ENCODE assay signal across 1 cellular context in the genomic region with DNA sequence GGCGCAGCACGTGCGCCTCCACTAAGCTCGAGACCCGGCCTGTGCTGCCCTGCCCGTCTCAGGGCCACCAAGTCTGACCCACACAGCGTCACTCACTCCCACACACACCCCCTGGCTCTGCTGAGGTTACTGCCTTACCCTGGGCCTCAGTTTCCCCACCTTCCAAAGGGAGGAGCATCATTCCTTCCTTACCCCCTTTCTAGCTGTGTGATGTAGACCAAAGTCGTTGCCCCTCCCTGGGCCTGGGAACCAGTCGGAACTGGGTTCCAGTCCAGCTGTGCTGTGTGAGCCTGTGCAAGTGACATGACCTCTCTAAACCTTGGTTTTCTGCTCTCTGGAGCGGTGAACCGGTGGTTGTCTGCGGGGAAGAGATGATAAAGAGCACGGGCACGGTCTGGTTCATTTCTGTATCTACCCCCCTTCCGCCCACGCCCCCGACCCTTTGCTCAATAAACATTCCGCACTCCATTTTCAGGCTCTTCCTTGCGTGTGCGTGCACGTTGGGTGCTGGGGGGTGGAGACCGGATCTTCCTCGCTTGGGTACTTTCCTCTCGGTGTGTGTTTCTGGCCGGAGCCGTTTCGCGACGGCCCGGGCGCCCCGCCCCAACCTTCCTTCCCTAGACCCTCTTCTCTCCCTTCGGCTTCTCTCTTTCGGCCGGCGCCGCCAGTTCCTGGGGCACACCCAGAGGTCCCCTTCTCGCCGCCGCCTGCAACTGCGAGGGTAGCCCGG.
TF ChIP-seq lines count a peak whose summit lies in the region.

Gene ZNF581, plus strand, starts transcription at position 647 of the 730 bp plus-strand sequence. CDS start 923 bp downstream, outside the sequence.

TF ChIP-seq in HepG2, 621 proteins besides CTCF, POLR2A, EP300 and RAD21 (continued from another document and continues in another):
- TF ChIP-seq KIAA2018 (CRISPR knock-in tag; IDR thresholded peaks at IDR 0.05; ENCODE audit: borderline replicate concordance): no peak
- no peak for TF ChIP-seq ZNF225 (CRISPR knock-in tag; IDR thresholded peaks at IDR 0.05)
- TF ChIP-seq, protein P1, sequence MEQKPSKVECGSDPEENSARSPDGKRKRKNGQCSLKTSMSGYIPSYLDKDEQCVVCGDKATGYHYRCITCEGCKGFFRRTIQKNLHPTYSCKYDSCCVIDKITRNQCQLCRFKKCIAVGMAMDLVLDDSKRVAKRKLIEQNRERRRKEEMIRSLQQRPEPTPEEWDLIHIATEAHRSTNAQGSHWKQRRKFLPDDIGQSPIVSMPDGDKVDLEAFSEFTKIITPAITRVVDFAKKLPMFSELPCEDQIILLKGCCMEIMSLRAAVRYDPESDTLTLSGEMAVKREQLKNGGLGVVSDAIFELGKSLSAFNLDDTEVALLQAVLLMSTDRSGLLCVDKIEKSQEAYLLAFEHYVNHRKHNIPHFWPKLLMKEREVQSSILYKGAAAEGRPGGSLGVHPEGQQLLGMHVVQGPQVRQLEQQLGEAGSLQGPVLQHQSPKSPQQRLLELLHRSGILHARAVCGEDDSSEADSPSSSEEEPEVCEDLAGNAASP (CRISPR knock-in tag; IDR thresholded peaks at IDR 0.05; ENCODE audit: borderline replicate concordance): no peak; the same call in 1 of the 2 replicates
- TF ChIP-seq ZBTB37 (CRISPR knock-in tag; IDR thresholded peaks at IDR 0.05): no peak
- TF ChIP-seq RBM22 (optimal IDR thresholded peaks at IDR 0.05; ENCODE audit: low read length): peak; percentile 96
- peak; percentile 88 for TF ChIP-seq HDAC1 (CRISPR knock-in tag; IDR thresholded peaks at IDR 0.05)
- peak; percentile 26; the same call in 1 of the 2 replicates for TF ChIP-seq PCBP1 (IDR thresholded peaks at IDR 0.05; ENCODE audit: borderline replicate concordance, low read depth, low read length)
- no peak for TF ChIP-seq RARG (CRISPR knock-in tag; IDR thresholded peaks at IDR 0.05; ENCODE audit: low read depth)
- TF ChIP-seq HMG20B (CRISPR knock-in tag; conservative IDR thresholded peaks at IDR 0.05): no peak
- TF ChIP-seq IRF2 (CRISPR knock-in tag; IDR thresholded peaks at IDR 0.05): peak; percentile 81
- TF ChIP-seq HIVEP1 (CRISPR knock-in tag; IDR thresholded peaks at IDR 0.05): peak; percentile 69; the same call in 1 of the 2 replicates
- peak; percentile 86 for TF ChIP-seq YEATS2 (CRISPR knock-in tag; IDR thresholded peaks at IDR 0.05; ENCODE audit: borderline replicate concordance)
- TF ChIP-seq CC2D1A (CRISPR knock-in tag; IDR thresholded peaks at IDR 0.05): no peak
- peak; percentile 21; the same call in 1 of the 2 replicates for TF ChIP-seq MEIS2 (CRISPR knock-in tag; IDR thresholded peaks at IDR 0.05)
- no peak for TF ChIP-seq ZNF562 (CRISPR knock-in tag; IDR thresholded peaks at IDR 0.05; ENCODE audit: borderline replicate concordance)
- TF ChIP-seq CREB1 (IDR thresholded peaks at IDR 0.05): peak; percentile 17; the same call in 1 of the 2 replicates
- peak; percentile 69; the same call in 1 of the 2 replicates for TF ChIP-seq CREB1 (CRISPR knock-in tag; IDR thresholded peaks at IDR 0.05)
- TF ChIP-seq, protein P2, sequence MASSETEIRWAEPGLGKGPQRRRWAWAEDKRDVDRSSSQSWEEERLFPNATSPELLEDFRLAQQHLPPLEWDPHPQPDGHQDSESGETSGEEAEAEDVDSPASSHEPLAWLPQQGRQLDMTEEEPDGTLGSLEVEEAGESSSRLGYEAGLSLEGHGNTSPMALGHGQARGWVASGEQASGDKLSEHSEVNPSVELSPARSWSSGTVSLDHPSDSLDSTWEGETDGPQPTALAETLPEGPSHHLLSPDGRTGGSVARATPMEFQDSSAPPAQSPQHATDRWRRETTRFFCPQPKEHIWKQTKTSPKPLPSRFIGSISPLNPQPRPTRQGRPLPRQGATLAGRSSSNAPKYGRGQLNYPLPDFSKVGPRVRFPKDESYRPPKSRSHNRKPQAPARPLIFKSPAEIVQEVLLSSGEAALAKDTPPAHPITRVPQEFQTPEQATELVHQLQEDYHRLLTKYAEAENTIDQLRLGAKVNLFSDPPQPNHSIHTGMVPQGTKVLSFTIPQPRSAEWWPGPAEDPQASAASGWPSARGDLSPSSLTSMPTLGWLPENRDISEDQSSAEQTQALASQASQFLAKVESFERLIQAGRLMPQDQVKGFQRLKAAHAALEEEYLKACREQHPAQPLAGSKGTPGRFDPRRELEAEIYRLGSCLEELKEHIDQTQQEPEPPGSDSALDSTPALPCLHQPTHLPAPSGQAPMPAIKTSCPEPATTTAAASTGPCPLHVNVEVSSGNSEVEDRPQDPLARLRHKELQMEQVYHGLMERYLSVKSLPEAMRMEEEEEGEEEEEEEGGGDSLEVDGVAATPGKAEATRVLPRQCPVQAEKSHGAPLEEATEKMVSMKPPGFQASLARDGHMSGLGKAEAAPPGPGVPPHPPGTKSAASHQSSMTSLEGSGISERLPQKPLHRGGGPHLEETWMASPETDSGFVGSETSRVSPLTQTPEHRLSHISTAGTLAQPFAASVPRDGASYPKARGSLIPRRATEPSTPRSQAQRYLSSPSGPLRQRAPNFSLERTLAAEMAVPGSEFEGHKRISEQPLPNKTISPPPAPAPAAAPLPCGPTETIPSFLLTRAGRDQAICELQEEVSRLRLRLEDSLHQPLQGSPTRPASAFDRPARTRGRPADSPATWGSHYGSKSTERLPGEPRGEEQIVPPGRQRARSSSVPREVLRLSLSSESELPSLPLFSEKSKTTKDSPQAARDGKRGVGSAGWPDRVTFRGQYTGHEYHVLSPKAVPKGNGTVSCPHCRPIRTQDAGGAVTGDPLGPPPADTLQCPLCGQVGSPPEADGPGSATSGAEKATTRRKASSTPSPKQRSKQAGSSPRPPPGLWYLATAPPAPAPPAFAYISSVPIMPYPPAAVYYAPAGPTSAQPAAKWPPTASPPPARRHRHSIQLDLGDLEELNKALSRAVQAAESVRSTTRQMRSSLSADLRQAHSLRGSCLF (CRISPR knock-in tag; IDR thresholded peaks at IDR 0.05; ENCODE audit: borderline replicate concordance): no peak
- TF ChIP-seq, protein P3, sequence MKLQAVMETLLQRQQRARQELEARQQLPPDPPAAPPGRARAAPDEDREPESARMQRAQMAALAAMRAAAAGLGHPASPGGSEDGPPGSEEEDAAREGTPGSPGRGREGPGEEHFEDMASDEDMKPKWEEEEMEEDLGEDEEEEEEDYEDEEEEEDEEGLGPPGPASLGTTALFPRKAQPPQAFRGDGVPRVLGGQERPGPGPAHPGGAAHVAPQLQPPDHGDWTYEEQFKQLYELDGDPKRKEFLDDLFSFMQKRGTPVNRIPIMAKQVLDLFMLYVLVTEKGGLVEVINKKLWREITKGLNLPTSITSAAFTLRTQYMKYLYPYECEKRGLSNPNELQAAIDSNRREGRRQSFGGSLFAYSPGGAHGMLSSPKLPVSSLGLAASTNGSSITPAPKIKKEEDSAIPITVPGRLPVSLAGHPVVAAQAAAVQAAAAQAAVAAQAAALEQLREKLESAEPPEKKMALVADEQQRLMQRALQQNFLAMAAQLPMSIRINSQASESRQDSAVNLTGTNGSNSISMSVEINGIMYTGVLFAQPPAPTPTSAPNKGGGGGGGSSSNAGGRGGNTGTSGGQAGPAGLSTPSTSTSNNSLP (IDR thresholded peaks at IDR 0.05; ENCODE audit: low read depth, low read length): no peak
- no peak for TF ChIP-seq ZNF546 (CRISPR knock-in tag; conservative IDR thresholded peaks at IDR 0.05)
- TF ChIP-seq, protein P4, sequence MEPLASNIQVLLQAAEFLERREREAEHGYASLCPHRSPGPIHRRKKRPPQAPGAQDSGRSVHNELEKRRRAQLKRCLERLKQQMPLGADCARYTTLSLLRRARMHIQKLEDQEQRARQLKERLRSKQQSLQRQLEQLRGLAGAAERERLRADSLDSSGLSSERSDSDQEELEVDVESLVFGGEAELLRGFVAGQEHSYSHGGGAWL (CRISPR knock-in tag; IDR thresholded peaks at IDR 0.05): peak; percentile 57; the same call in 1 of the 2 replicates
- TF ChIP-seq, protein P5, sequence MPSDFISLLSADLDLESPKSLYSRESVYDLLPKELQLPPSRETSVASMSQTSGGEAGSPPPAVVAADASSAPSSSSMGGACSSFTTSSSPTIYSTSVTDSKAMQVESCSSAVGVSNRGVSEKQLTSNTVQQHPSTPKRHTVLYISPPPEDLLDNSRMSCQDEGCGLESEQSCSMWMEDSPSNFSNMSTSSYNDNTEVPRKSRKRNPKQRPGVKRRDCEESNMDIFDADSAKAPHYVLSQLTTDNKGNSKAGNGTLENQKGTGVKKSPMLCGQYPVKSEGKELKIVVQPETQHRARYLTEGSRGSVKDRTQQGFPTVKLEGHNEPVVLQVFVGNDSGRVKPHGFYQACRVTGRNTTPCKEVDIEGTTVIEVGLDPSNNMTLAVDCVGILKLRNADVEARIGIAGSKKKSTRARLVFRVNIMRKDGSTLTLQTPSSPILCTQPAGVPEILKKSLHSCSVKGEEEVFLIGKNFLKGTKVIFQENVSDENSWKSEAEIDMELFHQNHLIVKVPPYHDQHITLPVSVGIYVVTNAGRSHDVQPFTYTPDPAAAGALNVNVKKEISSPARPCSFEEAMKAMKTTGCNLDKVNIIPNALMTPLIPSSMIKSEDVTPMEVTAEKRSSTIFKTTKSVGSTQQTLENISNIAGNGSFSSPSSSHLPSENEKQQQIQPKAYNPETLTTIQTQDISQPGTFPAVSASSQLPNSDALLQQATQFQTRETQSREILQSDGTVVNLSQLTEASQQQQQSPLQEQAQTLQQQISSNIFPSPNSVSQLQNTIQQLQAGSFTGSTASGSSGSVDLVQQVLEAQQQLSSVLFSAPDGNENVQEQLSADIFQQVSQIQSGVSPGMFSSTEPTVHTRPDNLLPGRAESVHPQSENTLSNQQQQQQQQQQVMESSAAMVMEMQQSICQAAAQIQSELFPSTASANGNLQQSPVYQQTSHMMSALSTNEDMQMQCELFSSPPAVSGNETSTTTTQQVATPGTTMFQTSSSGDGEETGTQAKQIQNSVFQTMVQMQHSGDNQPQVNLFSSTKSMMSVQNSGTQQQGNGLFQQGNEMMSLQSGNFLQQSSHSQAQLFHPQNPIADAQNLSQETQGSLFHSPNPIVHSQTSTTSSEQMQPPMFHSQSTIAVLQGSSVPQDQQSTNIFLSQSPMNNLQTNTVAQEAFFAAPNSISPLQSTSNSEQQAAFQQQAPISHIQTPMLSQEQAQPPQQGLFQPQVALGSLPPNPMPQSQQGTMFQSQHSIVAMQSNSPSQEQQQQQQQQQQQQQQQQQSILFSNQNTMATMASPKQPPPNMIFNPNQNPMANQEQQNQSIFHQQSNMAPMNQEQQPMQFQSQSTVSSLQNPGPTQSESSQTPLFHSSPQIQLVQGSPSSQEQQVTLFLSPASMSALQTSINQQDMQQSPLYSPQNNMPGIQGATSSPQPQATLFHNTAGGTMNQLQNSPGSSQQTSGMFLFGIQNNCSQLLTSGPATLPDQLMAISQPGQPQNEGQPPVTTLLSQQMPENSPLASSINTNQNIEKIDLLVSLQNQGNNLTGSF (CRISPR knock-in tag; IDR thresholded peaks at IDR 0.05): no peak
- TF ChIP-seq ZNF160 (CRISPR knock-in tag; IDR thresholded peaks at IDR 0.05): no peak
